ENCODE assay signal across 14 cellular contexts in genomic region chr20:11178946-11179654, GRCh38.
A peak's percentile ranks its signal among the peaks of the same experiment; 100 is the strongest.
DNase-seq lines count a peak whose midpoint lies in the region; ATAC-seq and TF ChIP-seq lines count a peak whose summit lies in the region.
"Had no signal": no experiment of that assay in that cellular context is flagged by ENCODE, and none has a peak within 500 bp of the region (broad histone marks: within the 10 kb centered on the region; RNA-seq: fewer than 3 reads in every experiment).

No MANE protein-coding gene starts in this region.

- no peak overlapping the region for H3K27ac ChIP-seq in testis
- H3K27ac ChIP-seq: neutrophil, SK-N-MC had no signal

- no peak for ATAC-seq in activated naive CD8-positive, alpha-beta T cell treated with anti-CD3 and anti-CD28 coated beads, Interleukin-2, amount 50 U/mL, for 24 hours
- ATAC-seq in GM18868 (IDR thresholded peaks at IDR 0.05; ENCODE audit: unreplicated experiment): no peak
- ATAC-seq: K562 had no signal

- no peak overlapping the region for H3K4me3 ChIP-seq in epithelial cell of proximal tubule (ENCODE audit: low read depth, low read length)
- H3K4me3 ChIP-seq in testis: no peak overlapping the region
- H3K4me3 ChIP-seq: K562, SK-N-MC had no signal

- peak; percentile 75 for DNase-seq in ELR (ENCODE audit: low read depth)
- peak; percentile 43 for DNase-seq in RKO (ENCODE audit: low spot score)
- DNase-seq in epithelial cell of proximal tubule (ENCODE audit: low read depth): peak; percentile 82
- no peak for DNase-seq in osteocyte (ENCODE audit: extremely low spot score, unreplicated experiment)
- no peak for DNase-seq in activated naive CD8-positive, alpha-beta T cell treated with anti-CD3 and anti-CD28 coated beads, Interleukin-2, amount 50 U/mL, for 24 hours
- DNase-seq in testis: no peak
- DNase-seq in DMS 273 treated with DMSO at 0.1 percent for 48 hours (lab: John Stamatoyannopoulos, UW): no peak
- DNase-seq: activated CD4-positive, alpha-beta T cell treated with anti-CD3 and anti-CD28 coated beads, Interleukin-2, amount 50 U/mL, for 4 hours; activated naive CD8-positive, alpha-beta T cell treated with anti-CD3 and anti-CD28 coated beads, Interleukin-2, amount 10 ng/mL, durations not matched to agents 7 days and 5 days; NCI-H345 had no signal

- intact Hi-C loops in testis (cut with DNase I; ENCODE audit: low total_unique reads): no loop called here

- no peak for TF ChIP-seq POLR2A in testis (IDR thresholded peaks at IDR 0.05)

- H3K4me1 Mint-ChIP-seq in osteocyte (ENCODE audit: unreplicated experiment): peaks cover 37% of the 10 kb centered on the region
- H3K4me1 Mint-ChIP-seq in activated naive CD8-positive, alpha-beta T cell treated with anti-CD3 and anti-CD28 coated beads, Interleukin-2, amount 50 U/mL, for 24 hours: no peaks in the 10 kb centered on the region
- H3K4me1 Mint-ChIP-seq: activated naive CD8-positive, alpha-beta T cell treated with anti-CD3 and anti-CD28 coated beads, Interleukin-2, amount 10 ng/mL, durations not matched to agents 7 days and 5 days had no signal

- no peaks in the 10 kb centered on the region for H3K9me3 ChIP-seq in testis
- H3K9me3 ChIP-seq: neutrophil had no signal

- no peaks in the 10 kb centered on the region for H3K36me3 ChIP-seq in testis (ENCODE audit: low read depth, missing control alignments)
- H3K36me3 ChIP-seq: neutrophil had no signal

- TF ChIP-seq CTCF in epithelial cell of proximal tubule (conservative IDR thresholded peaks at IDR 0.05; ENCODE audit: low read depth, low read length) (peak; percentile 31), osteocyte (IDR thresholded peaks at IDR 0.05) (no peak), testis (IDR thresholded peaks at IDR 0.05) (no peak)

- H3K9me3 Mint-ChIP-seq in osteocyte (ENCODE audit: unreplicated experiment): peaks cover 20% of the 10 kb centered on the region
- peaks cover 8% of the 10 kb centered on the region for H3K9me3 Mint-ChIP-seq in activated naive CD8-positive, alpha-beta T cell treated with anti-CD3 and anti-CD28 coated beads, Interleukin-2, amount 50 U/mL, for 24 hours

- H3K27ac Mint-ChIP-seq in osteocyte (ENCODE audit: unreplicated experiment): peak overlapping the region; percentile 47
- no peak overlapping the region for H3K27ac Mint-ChIP-seq in activated naive CD8-positive, alpha-beta T cell treated with anti-CD3 and anti-CD28 coated beads, Interleukin-2, amount 50 U/mL, for 24 hours
- H3K27ac Mint-ChIP-seq: activated naive CD8-positive, alpha-beta T cell treated with anti-CD3 and anti-CD28 coated beads, Interleukin-2, amount 10 ng/mL, durations not matched to agents 7 days and 5 days had no signal

- no peaks in the 10 kb centered on the region for H3K4me1 ChIP-seq in testis

- 92 to 99% methylated on average over 3 of the region's 3 CpGs for WGBS in testis, 2 donors

- no peaks in the 10 kb centered on the region for H3K27me3 ChIP-seq in testis
- H3K27me3 ChIP-seq: neutrophil had no signal

- no peaks in the 10 kb centered on the region for H3K27me3 Mint-ChIP-seq in osteocyte (ENCODE audit: unreplicated experiment)
- H3K27me3 Mint-ChIP-seq in activated naive CD8-positive, alpha-beta T cell treated with anti-CD3 and anti-CD28 coated beads, Interleukin-2, amount 50 U/mL, for 24 hours: no peaks in the 10 kb centered on the region
- H3K27me3 Mint-ChIP-seq: activated naive CD8-positive, alpha-beta T cell treated with anti-CD3 and anti-CD28 coated beads, Interleukin-2, amount 10 ng/mL, durations not matched to agents 7 days and 5 days had no signal

- H3K36me3 Mint-ChIP-seq in osteocyte (ENCODE audit: unreplicated experiment): no peaks in the 10 kb centered on the region
- H3K36me3 Mint-ChIP-seq in activated naive CD8-positive, alpha-beta T cell treated with anti-CD3 and anti-CD28 coated beads, Interleukin-2, amount 50 U/mL, for 24 hours (ENCODE audit: low read depth): no peaks in the 10 kb centered on the region
- H3K36me3 Mint-ChIP-seq: activated naive CD8-positive, alpha-beta T cell treated with anti-CD3 and anti-CD28 coated beads, Interleukin-2, amount 10 ng/mL, durations not matched to agents 7 days and 5 days had no signal

- no peak overlapping the region for H3K4me3 Mint-ChIP-seq in osteocyte (ENCODE audit: unreplicated experiment)
- no peak overlapping the region for H3K4me3 Mint-ChIP-seq in activated naive CD8-positive, alpha-beta T cell treated with anti-CD3 and anti-CD28 coated beads, Interleukin-2, amount 50 U/mL, for 24 hours
- H3K4me3 Mint-ChIP-seq: activated naive CD8-positive, alpha-beta T cell treated with anti-CD3 and anti-CD28 coated beads, Interleukin-2, amount 10 ng/mL, durations not matched to agents 7 days and 5 days had no signal

Comparison
In these comparisons a context has a peak if more than half of its experiments do, and no peak if none do; other contexts are left out.
1. DNase-seq: peak in ELR (single experiment), RKO (single experiment) and epithelial cell of proximal tubule (single experiment); none in osteocyte (single experiment), activated naive CD8-positive, alpha-beta T cell treated with anti-CD3 and anti-CD28 coated beads, Interleukin-2, amount 50 U/mL, for 24 hours (single experiment), testis (single experiment) and DMS 273 treated with DMSO at 0.1 percent for 48 hours (single experiment).